In the genomic region with DNA sequence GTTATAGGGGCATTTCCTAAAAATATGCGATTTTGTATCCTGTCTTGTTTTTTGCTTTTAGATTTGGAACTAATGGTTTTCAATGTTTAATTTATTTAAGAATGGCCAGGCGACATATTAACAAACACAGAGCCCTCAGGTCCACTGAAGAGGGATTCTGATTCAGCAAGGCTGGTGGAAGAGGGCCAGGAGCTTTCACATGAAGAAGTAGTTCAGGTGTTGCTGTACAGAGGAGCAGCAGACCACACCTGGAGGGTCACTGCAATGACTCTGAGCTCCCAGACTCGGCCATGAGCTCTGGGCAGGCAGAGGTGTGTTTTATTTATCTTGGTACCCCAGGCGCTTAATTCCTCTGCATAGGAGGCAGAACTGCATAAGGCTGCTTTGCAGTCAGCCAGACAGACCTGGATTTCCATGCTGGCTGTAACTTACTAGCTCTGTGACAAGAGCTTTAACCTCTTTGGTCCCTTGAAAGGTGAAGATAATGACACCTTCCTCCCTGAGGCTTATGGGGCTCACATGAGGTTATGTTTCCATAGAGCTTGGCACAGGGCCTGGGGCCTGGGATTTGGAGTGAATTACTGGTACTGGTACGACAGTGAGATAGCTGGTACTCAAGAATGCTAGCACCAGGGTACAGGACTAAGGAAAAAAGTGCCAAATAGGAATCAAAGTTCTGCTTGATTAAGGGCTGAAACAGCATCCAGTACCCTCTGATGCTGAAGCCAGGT, we compare ENCODE assay signal across 17 cellular contexts.
DNase-seq lines count a peak whose midpoint lies in the region; ATAC-seq and TF ChIP-seq lines count a peak whose summit lies in the region.
"Had no signal": no experiment of that assay in that cellular context is flagged by ENCODE, and none has a peak within 500 bp of the region (broad histone marks: within the 10 kb centered on the region; RNA-seq: fewer than 3 reads in every experiment).

No MANE protein-coding gene starts in this region.

- H3K36me3 ChIP-seq in GM23338 (ENCODE audit: insufficient read depth) = no peaks in the 10 kb centered on the region
- no peaks in the 10 kb centered on the region for H3K36me3 ChIP-seq in thyroid gland
- H3K36me3 ChIP-seq: Peyer's patch had no signal

- no peaks in the 10 kb centered on the region for H3K4me1 ChIP-seq in GM23338 (ENCODE audit: insufficient read depth)
- H3K4me1 ChIP-seq in right cardiac atrium (ENCODE audit: control insufficient read depth, insufficient read depth, low read length) = peaks cover 2% of the 10 kb centered on the region
- peaks cover 4 to 7% of the 10 kb centered on the region in 2 donors for H3K4me1 ChIP-seq in thyroid gland

- H2AFZ ChIP-seq in GM23338 = 0 out of 2 replicates have a peak overlapping the region, but pooled peaks have one; percentile 47

- H4K20me1 ChIP-seq in GM23338 (replicated peaks; ENCODE audit: insufficient read depth) = no peaks in the 10 kb centered on the region

- no peak overlapping the region for H3K27ac Mint-ChIP-seq in GM23338
- H3K27ac Mint-ChIP-seq: CD14-positive monocyte had no signal

- DNase-seq in NCI-H82 (lab: John Stamatoyannopoulos, UW) = peak; percentile 37
- no peak for DNase-seq in NCI-H82 treated with DMSO at 0.1 percent for 48 hours (lab: John Stamatoyannopoulos, UW; ENCODE audit: unreplicated experiment)
- no peak for DNase-seq in GM23338 (ENCODE audit: low spot score)
- peak in 2 of 3 donors; percentile 40 to 73 for DNase-seq in right cardiac atrium
- peak; percentile 58 to 61 for DNase-seq in thyroid gland
- DNase-seq in lower leg skin (ENCODE audit: low spot score in 2 of 2) = no peak
- no peak for DNase-seq in HK-2 (ENCODE audit: unreplicated experiment)
- DNase-seq: DMS79, Karpas-422, MV-4-11, NCI-H1105 treated with DMSO at 0.1 percent for 48 hours, NCI-H2029 treated with DMSO at 0.1 percent for 48 hours, NCI-H2171 treated with DMSO at 0.1 percent for 48 hours, NCI-H446, NCI-H526 treated with DMSO at 0.1 percent for 48 hours had no signal

- no peaks in the 10 kb centered on the region for H3K9me3 ChIP-seq in right cardiac atrium (ENCODE audit: control insufficient read depth, low read length)
- H3K9me3 ChIP-seq in thyroid gland = no peaks in the 10 kb centered on the region
- H3K9me3 ChIP-seq: Peyer's patch had no signal

- H3K4me3 Mint-ChIP-seq in GM23338 = no peak overlapping the region
- H3K4me3 Mint-ChIP-seq: CD14-positive monocyte had no signal

- no peak overlapping the region for H3K4me3 ChIP-seq in GM23338
- H3K4me3 ChIP-seq in right cardiac atrium (ENCODE audit: low read length) = no peak overlapping the region
- H3K4me3 ChIP-seq in thyroid gland (replicated peaks in 1 of 3) = no peak overlapping the region
- no peak overlapping the region for H3K4me3 ChIP-seq in lower leg skin (ENCODE audit: low read depth, poor library complexity, severe bottlenecking)
- H3K4me3 ChIP-seq: Peyer's patch had no signal

- TF ChIP-seq POLR2A in thyroid gland (IDR thresholded peaks at IDR 0.05) (no peak), lower leg skin (IDR thresholded peaks at IDR 0.05) (no peak)

- H3K9me2 ChIP-seq in GM23338 (ENCODE audit: insufficient read depth) = peaks cover 12% of the 10 kb centered on the region

- TF ChIP-seq CTCF in GM23338 (conservative IDR thresholded peaks at IDR 0.05; ENCODE audit: low read depth in 2 of 2) = no peak
- no peak for TF ChIP-seq CTCF in thyroid gland (IDR thresholded peaks at IDR 0.05)
- no peak for TF ChIP-seq CTCF in lower leg skin (IDR thresholded peaks at IDR 0.05)

- H3K27me3 ChIP-seq in GM23338 (ENCODE audit: insufficient read depth) = no peaks in the 10 kb centered on the region
- H3K27me3 ChIP-seq in right cardiac atrium (ENCODE audit: control insufficient read depth, insufficient read depth) = no peaks in the 10 kb centered on the region
- no peaks in the 10 kb centered on the region for H3K27me3 ChIP-seq in thyroid gland
- H3K27me3 ChIP-seq: Peyer's patch had no signal

- H3K36me3 Mint-ChIP-seq in GM23338 (ENCODE audit: low read depth) = peaks cover 3% of the 10 kb centered on the region; the same call in 2 of the 3 replicates
- H3K36me3 Mint-ChIP-seq: CD14-positive monocyte had no signal

- H3K27me3 Mint-ChIP-seq in GM23338 (ENCODE audit: insufficient read depth, low read depth, poor library complexity) = peaks cover 4% of the 10 kb centered on the region

- 65% methylated on average over 5 of the region's 5 CpGs for WGBS in right cardiac atrium
- WGBS in thyroid gland, 2 donors = 54 to 67% methylated on average over 5 of the region's 5 CpGs
- WGBS in lower leg skin, 2 donors = 66 to 77% methylated on average over 5 of the region's 5 CpGs

- no peaks in the 10 kb centered on the region for H3K79me2 ChIP-seq in GM23338 (replicated peaks; ENCODE audit: insufficient read depth)

- H3F3A ChIP-seq in GM23338 (replicated peaks; ENCODE audit: low read depth) = no peaks in the 10 kb centered on the region

- no peak overlapping the region for H3K27ac ChIP-seq in GM23338 (ENCODE audit: low read depth)
- H3K27ac ChIP-seq in right cardiac atrium (ENCODE audit: low read length) = no peak overlapping the region
- no peak overlapping the region for H3K27ac ChIP-seq in thyroid gland

- H3K4me2 ChIP-seq in GM23338 = no peak overlapping the region

- no peaks in the 10 kb centered on the region; the same call in 2 of the 3 replicates for H3K4me1 Mint-ChIP-seq in GM23338
- H3K4me1 Mint-ChIP-seq: CD14-positive monocyte had no signal

- intact Hi-C loops in right cardiac atrium (cut with DNase I) (loop anchor here in 1 of 4 donors (10.0 kb wide), 1 partner anchor 785 kb away; no protein-coding TSS in a partner anchor), thyroid gland (cut with DNase I) (no loop called here), lower leg skin (cut with DNase I; ENCODE audit: low total_unique reads) (no loop called here)

- H3K9me3 Mint-ChIP-seq in GM23338 = peaks cover 3% of the 10 kb centered on the region; the same call in 2 of the 3 replicates

- ATAC-seq in GM23338 (no peak), right cardiac atrium (peak; percentile 70 to 74)

TF ChIP-seq in GM23338, 12 proteins besides CTCF, POLR2A, EP300 and RAD21 (continues in another document):
- TF ChIP-seq CREB1 (CRISPR knock-in tag; IDR thresholded peaks at IDR 0.05; ENCODE audit: low read depth) (no peak), EZH2phosphoT487 (IDR thresholded peaks at IDR 0.05; ENCODE audit: unreplicated experiment) (no peak), STAT1 (IDR thresholded peaks at IDR 0.05; ENCODE audit: unreplicated experiment) (no peak), ZNF114 (CRISPR knock-in tag; IDR thresholded peaks at IDR 0.05) (no peak), EZH2 (IDR thresholded peaks at IDR 0.05; ENCODE audit: low read depth, unreplicated experiment) (no peak)
- TF ChIP-seq, protein P1, sequence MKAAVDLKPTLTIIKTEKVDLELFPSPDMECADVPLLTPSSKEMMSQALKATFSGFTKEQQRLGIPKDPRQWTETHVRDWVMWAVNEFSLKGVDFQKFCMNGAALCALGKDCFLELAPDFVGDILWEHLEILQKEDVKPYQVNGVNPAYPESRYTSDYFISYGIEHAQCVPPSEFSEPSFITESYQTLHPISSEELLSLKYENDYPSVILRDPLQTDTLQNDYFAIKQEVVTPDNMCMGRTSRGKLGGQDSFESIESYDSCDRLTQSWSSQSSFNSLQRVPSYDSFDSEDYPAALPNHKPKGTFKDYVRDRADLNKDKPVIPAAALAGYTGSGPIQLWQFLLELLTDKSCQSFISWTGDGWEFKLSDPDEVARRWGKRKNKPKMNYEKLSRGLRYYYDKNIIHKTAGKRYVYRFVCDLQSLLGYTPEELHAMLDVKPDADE (IDR thresholded peaks at IDR 0.05) = no peak

Comparison
In these comparisons a context has a peak if more than half of its experiments do, and no peak if none do; other contexts are left out.
1. DNase-seq: peak in NCI-H82 (single experiment), right cardiac atrium (2 of 3) and thyroid gland (2 of 2); none in NCI-H82 treated with DMSO at 0.1 percent for 48 hours (single experiment), GM23338 (single experiment), lower leg skin (0 of 2) and HK-2 (single experiment).